1 cellular context compared by ENCODE assay signal in genomic region chr21:36713746-36714145, GRCh38.
TF ChIP-seq lines count a peak whose summit lies in the region.

No MANE protein-coding gene starts in this region.

TF ChIP-seq in HepG2, 621 proteins besides CTCF, POLR2A, EP300 and RAD21:
- TF ChIP-seq ZNF280B (CRISPR knock-in tag; IDR thresholded peaks at IDR 0.05; ENCODE audit: borderline replicate concordance) (no peak), POGZ (CRISPR knock-in tag; IDR thresholded peaks at IDR 0.05) (no peak), ZBTB7A (CRISPR knock-in tag; IDR thresholded peaks at IDR 0.05) (no peak)
- TF ChIP-seq, protein P1, sequence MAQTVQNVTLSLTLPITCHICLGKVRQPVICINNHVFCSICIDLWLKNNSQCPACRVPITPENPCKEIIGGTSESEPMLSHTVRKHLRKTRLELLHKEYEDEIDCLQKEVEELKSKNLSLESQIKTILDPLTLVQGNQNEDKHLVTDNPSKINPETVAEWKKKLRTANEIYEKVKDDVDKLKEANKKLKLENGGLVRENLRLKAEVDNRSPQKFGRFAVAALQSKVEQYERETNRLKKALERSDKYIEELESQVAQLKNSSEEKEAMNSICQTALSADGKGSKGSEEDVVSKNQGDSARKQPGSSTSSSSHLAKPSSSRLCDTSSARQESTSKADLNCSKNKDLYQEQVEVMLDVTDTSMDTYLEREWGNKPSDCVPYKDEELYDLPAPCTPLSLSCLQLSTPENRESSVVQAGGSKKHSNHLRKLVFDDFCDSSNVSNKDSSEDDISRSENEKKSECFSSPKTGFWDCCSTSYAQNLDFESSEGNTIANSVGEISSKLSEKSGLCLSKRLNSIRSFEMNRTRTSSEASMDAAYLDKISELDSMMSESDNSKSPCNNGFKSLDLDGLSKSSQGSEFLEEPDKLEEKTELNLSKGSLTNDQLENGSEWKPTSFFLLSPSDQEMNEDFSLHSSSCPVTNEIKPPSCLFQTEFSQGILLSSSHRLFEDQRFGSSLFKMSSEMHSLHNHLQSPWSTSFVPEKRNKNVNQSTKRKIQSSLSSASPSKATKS (CRISPR knock-in tag; IDR thresholded peaks at IDR 0.05), result no peak
